ENCODE assay signal across 8 cellular contexts in genomic region chr10:1048732-1049424, GRCh38. TPM values are rescaled to one million over a fixed set of nuclear protein-coding genes. Genes with fewer than 3 reads are reported as not detected.
DNase-seq lines count a peak whose midpoint lies in the region; ATAC-seq and TF ChIP-seq lines count a peak whose summit lies in the region.

Gene IDI1 (minus strand): TSS chr10:1049119. CDS start chr10:1049003, 116 bp downstream.

- H2AFZ ChIP-seq in OCI-LY3 (ENCODE audit: low read depth, low read length) = no peak within 1 kb of the TSS

- peak; percentile 88 for ATAC-seq in GM21528 (IDR thresholded peaks at IDR 0.05; ENCODE audit: low FRiP score, unreplicated experiment)

- peaks cover 38% of the 10 kb centered on the region for H3K4me1 Mint-ChIP-seq in endothelial cell (ENCODE audit: unreplicated experiment)
- peaks cover 54% of the 10 kb centered on the region for H3K4me1 Mint-ChIP-seq in mesothelial cell of epicardium

- H4K20me1 ChIP-seq in OCI-LY3 (ENCODE audit: insufficient read depth, low read length) = peaks cover 29% of the 10 kb centered on the region

- peaks cover 85% of the 10 kb centered on the region for H3K79me2 ChIP-seq in OCI-LY3 (ENCODE audit: low read length)

- H3K27me3 ChIP-seq in OCI-LY3 (ENCODE audit: low read depth, low read length) = no peaks in the 10 kb centered on the region

- H3K36me3 ChIP-seq in OCI-LY3 (replicated peaks; ENCODE audit: low read depth, low read length) = peaks cover 44% of the 10 kb centered on the region

- H3K9me3 Mint-ChIP-seq in endothelial cell (ENCODE audit: unreplicated experiment) (no peaks in the 10 kb centered on the region), mesothelial cell of epicardium (no peaks in the 10 kb centered on the region)

- H3K36me3 Mint-ChIP-seq in endothelial cell (ENCODE audit: low read depth, unreplicated experiment) = peaks cover 4% of the 10 kb centered on the region
- H3K36me3 Mint-ChIP-seq in mesothelial cell of epicardium = peaks cover 9% of the 10 kb centered on the region

- H3K27me3 Mint-ChIP-seq in endothelial cell (ENCODE audit: unreplicated experiment) (peaks cover 2% of the 10 kb centered on the region), mesothelial cell of epicardium (ENCODE audit: low read depth) (no peaks in the 10 kb centered on the region)

- H3K27ac ChIP-seq in OCI-LY3 (ENCODE audit: low read length) = peak within 1 kb of the TSS; percentile 94

- no peak for TF ChIP-seq CTCF in OCI-LY3 (IDR thresholded peaks at IDR 0.05; ENCODE audit: low read depth, low read length)
- TF ChIP-seq CTCF in endothelial cell (IDR thresholded peaks at IDR 0.05; ENCODE audit: unreplicated experiment) = no peak
- TF ChIP-seq CTCF in mesothelial cell of epicardium (IDR thresholded peaks at IDR 0.05; ENCODE audit: unreplicated experiment) = no peak

- H3K4me3 Mint-ChIP-seq in endothelial cell (ENCODE audit: unreplicated experiment) = peak within 1 kb of the TSS; percentile 99
- peak within 1 kb of the TSS; percentile 92 for H3K4me3 Mint-ChIP-seq in mesothelial cell of epicardium

- H3K4me3 ChIP-seq in OCI-LY3 (ENCODE audit: low read length) = peak within 1 kb of the TSS; percentile 99

- H3K9me3 ChIP-seq in OCI-LY3 (ENCODE audit: insufficient read depth, low read length) = no peaks in the 10 kb centered on the region

- H3K9ac ChIP-seq in OCI-LY3 (ENCODE audit: low read length) = peak within 1 kb of the TSS; percentile 92

- DNase-seq in DMS 273 treated with DMSO at 0.1 percent for 48 hours (lab: John Stamatoyannopoulos, UW) (peak; percentile 95), HuH-7.5 (ENCODE audit: low spot score) (peak; percentile 91), endothelial cell (ENCODE audit: low spot score) (peak; percentile 97), mesothelial cell of epicardium (ENCODE audit: low spot score in 2 of 2, unreplicated experiment in 2 of 2) (peak; percentile 93 to 97)
- peak; percentile 98 for DNase-seq in activated CD8-positive, alpha-beta memory T cell treated with anti-CD3 and anti-CD28 coated beads, Interleukin-2, amount 50 U/mL, for 48 hours
- DNase-seq in stimulated activated CD8-positive, alpha-beta memory T cell treated with anti-CD3 and anti-CD28 coated beads, Interleukin-15, amount 100 ng/mL, for 4 hours (ENCODE audit: low read depth in 2 of 2) = peak; percentile 92 to 96

- H3K27ac Mint-ChIP-seq in endothelial cell (ENCODE audit: unreplicated experiment) (peak within 1 kb of the TSS; percentile 96), mesothelial cell of epicardium (peak within 1 kb of the TSS; percentile 100)

- H3K4me1 ChIP-seq in OCI-LY3 (ENCODE audit: low read length) = peaks cover 37% of the 10 kb centered on the region

- peak within 1 kb of the TSS; percentile 63 for H3K4me2 ChIP-seq in OCI-LY3 (ENCODE audit: low read length)

RNA-seq across cellular contexts. Expression of gene IDI1, which starts in this region (rescaled TPM):
- total RNA-seq in endothelial cell (ENCODE audit: unreplicated experiment) (52.7 TPM), mesothelial cell of epicardium (41.4 to 47.6 TPM (median 42.9 TPM) in 3 replicates)

Comparison
In these comparisons a context has a peak if more than half of its experiments do, and no peak if none do; other contexts are left out.
1. Peak in every context shown above with its lines: DNase-seq, ATAC-seq, H3K4me3 ChIP-seq and H3K27ac ChIP-seq.